Comparison of ENCODE assay signal across 17 cellular contexts in genomic region chr9:84297162-84297821, GRCh38. TPM values are rescaled to one million over a fixed set of nuclear protein-coding genes. Genes with fewer than 3 reads are reported as not detected.
DNase-seq lines count a peak whose midpoint lies in the region; ATAC-seq, FAIRE-seq and TF ChIP-seq lines count a peak whose summit lies in the region.
"Had no signal": no experiment of that assay in that cellular context is flagged by ENCODE, and none has a peak within 500 bp of the region (broad histone marks: within the 10 kb centered on the region; RNA-seq: fewer than 3 reads in every experiment).

No MANE protein-coding gene starts in this region.

- intact Hi-C loops in activated CD4-positive, alpha-beta memory T cell treated with anti-CD3 and anti-CD28 coated beads for 36 hours (cut with micrococcal nuclease), result loop anchor here (5.0 to 10.0 kb wide), 4 partner anchors 340 to 1448 kb away; partner anchors contain the start of genes AGTPBP1 and IDNK

- H3K36me3 Mint-ChIP-seq in activated CD4-positive, alpha-beta memory T cell treated with anti-CD3 and anti-CD28 coated beads for 36 hours, result no peaks in the 10 kb centered on the region
- H3K36me3 Mint-ChIP-seq in activated CD4-positive, alpha-beta memory T cell treated with anti-CD3 and anti-CD28 coated beads, Interleukin-2, amount 10 ng/mL, durations not matched to agents 7 days and 5 days (ENCODE audit: low read depth), result no peaks in the 10 kb centered on the region
- no peaks in the 10 kb centered on the region for H3K36me3 Mint-ChIP-seq in chondrocyte (ENCODE audit: low read depth)

- no peak for ATAC-seq in HG02798 (IDR thresholded peaks at IDR 0.05; ENCODE audit: poor library complexity, unreplicated experiment)
- ATAC-seq: HCT116, PC-3 had no signal

- H3K9me3 Mint-ChIP-seq in activated CD4-positive, alpha-beta memory T cell treated with anti-CD3 and anti-CD28 coated beads for 36 hours, result no peaks in the 10 kb centered on the region
- no peaks in the 10 kb centered on the region for H3K9me3 Mint-ChIP-seq in activated CD4-positive, alpha-beta memory T cell treated with anti-CD3 and anti-CD28 coated beads, Interleukin-2, amount 10 ng/mL, durations not matched to agents 7 days and 5 days
- no peaks in the 10 kb centered on the region for H3K9me3 Mint-ChIP-seq in chondrocyte (ENCODE audit: low read depth)
- H3K9me3 Mint-ChIP-seq: endodermal cell; T-helper 2 cell treated with Interferon-gamma antibody and Interleukin-4, amounts not matched to agents 5 μg/mL and 100 μg/mL, for 36 hours had no signal

- POLR2A ChIA-PET in activated CD4-positive, alpha-beta memory T cell treated with anti-CD3 and anti-CD28 coated beads for 36 hours (lab: Charles Lee), result interaction anchor here (2.1 kb wide), 1 partner anchor 317 kb away, joined by 22 read pairs; the partner anchor contains the start of genes HNRNPK and RMI1
- POLR2A ChIA-PET in activated CD4-positive, alpha-beta memory T cell treated with anti-CD3 and anti-CD28 coated beads, Interleukin-2, amount 10 ng/mL, durations not matched to agents 7 days and 5 days (lab: Charles Lee), result no interaction called here

- CTCF ChIA-PET in activated CD4-positive, alpha-beta memory T cell treated with anti-CD3 and anti-CD28 coated beads for 36 hours (lab: Charles Lee), result interaction anchor here (1.7 to 7.2 kb wide), 4 partner anchors 19 to 317 kb away, joined by 5 to 47 read pairs (median 11); partner anchors contain the start of genes HNRNPK and RMI1
- CTCF ChIA-PET in activated CD4-positive, alpha-beta memory T cell treated with anti-CD3 and anti-CD28 coated beads, Interleukin-2, amount 10 ng/mL, durations not matched to agents 7 days and 5 days (lab: Charles Lee), result interaction anchor here (1.2 kb wide), 1 partner anchor 11 kb away, joined by 3 read pairs; no protein-coding TSS in a partner anchor

- H3K27me3 Mint-ChIP-seq in activated CD4-positive, alpha-beta memory T cell treated with anti-CD3 and anti-CD28 coated beads for 36 hours, result no peaks in the 10 kb centered on the region
- no peaks in the 10 kb centered on the region for H3K27me3 Mint-ChIP-seq in activated CD4-positive, alpha-beta memory T cell treated with anti-CD3 and anti-CD28 coated beads, Interleukin-2, amount 10 ng/mL, durations not matched to agents 7 days and 5 days
- H3K27me3 Mint-ChIP-seq in chondrocyte (ENCODE audit: low read depth), result no peaks in the 10 kb centered on the region

- no peak overlapping the region for H3K4me3 Mint-ChIP-seq in activated CD4-positive, alpha-beta memory T cell treated with anti-CD3 and anti-CD28 coated beads for 36 hours
- H3K4me3 Mint-ChIP-seq in activated CD4-positive, alpha-beta memory T cell treated with anti-CD3 and anti-CD28 coated beads, Interleukin-2, amount 10 ng/mL, durations not matched to agents 7 days and 5 days, result no peak overlapping the region
- H3K4me3 Mint-ChIP-seq in chondrocyte (ENCODE audit: unreplicated experiment), result no peak overlapping the region
- H3K4me3 Mint-ChIP-seq: endodermal cell had no signal

- DNase-seq in activated CD4-positive, alpha-beta memory T cell treated with anti-CD3 and anti-CD28 coated beads for 36 hours, result no peak
- no peak for DNase-seq in activated CD4-positive, alpha-beta memory T cell treated with anti-CD3 and anti-CD28 coated beads, Interleukin-2, amount 10 ng/mL, durations not matched to agents 7 days and 5 days
- DNase-seq in RPMI7951 (ENCODE audit: low read depth) (peak; percentile 10), chondrocyte (ENCODE audit: low spot score) (no peak), skeletal muscle cell (ENCODE audit: low read depth) (peak; percentile 23), frontal cortex (ENCODE audit: low spot score in 2 of 2) (no peak), OCI-M2 (lab: John Stamatoyannopoulos, UW; ENCODE audit: unreplicated experiment) (no peak)
- DNase-seq: endodermal cell, NCI-H345, tibial artery had no signal

- H3K27ac Mint-ChIP-seq in activated CD4-positive, alpha-beta memory T cell treated with anti-CD3 and anti-CD28 coated beads for 36 hours, result peak overlapping the region; percentile 48
- no peak overlapping the region for H3K27ac Mint-ChIP-seq in activated CD4-positive, alpha-beta memory T cell treated with anti-CD3 and anti-CD28 coated beads, Interleukin-2, amount 10 ng/mL, durations not matched to agents 7 days and 5 days
- peak overlapping the region; percentile 79 for H3K27ac Mint-ChIP-seq in chondrocyte (ENCODE audit: unreplicated experiment)
- H3K27ac Mint-ChIP-seq: endodermal cell had no signal

- FAIRE-seq in frontal cortex (lab: Jason Lieb, UNC), result no peak

- H3K4me1 Mint-ChIP-seq in activated CD4-positive, alpha-beta memory T cell treated with anti-CD3 and anti-CD28 coated beads for 36 hours (ENCODE audit: low read depth), result peaks cover 62% of the 10 kb centered on the region
- peaks cover 55% of the 10 kb centered on the region for H3K4me1 Mint-ChIP-seq in activated CD4-positive, alpha-beta memory T cell treated with anti-CD3 and anti-CD28 coated beads, Interleukin-2, amount 10 ng/mL, durations not matched to agents 7 days and 5 days
- H3K4me1 Mint-ChIP-seq in chondrocyte (ENCODE audit: low read depth), result peaks cover 27% of the 10 kb centered on the region

- TF ChIP-seq CTCF in chondrocyte (IDR thresholded peaks at IDR 0.05), result no peak

- no peak overlapping the region for H3K4me3 ChIP-seq in skeletal muscle cell (ENCODE audit: low read depth, low read length)
- H3K4me3 ChIP-seq: ascending aorta, lung, tibial artery had no signal

RNA-seq across cellular contexts. Expression of gene SLC28A3, which starts 43.3 kb away (rescaled TPM):
- under 1 TPM; 0.90 to 0.99 TPM for total RNA-seq in activated CD4-positive, alpha-beta memory T cell treated with anti-CD3 and anti-CD28 coated beads for 36 hours
- total RNA-seq in activated CD4-positive, alpha-beta memory T cell treated with anti-CD3 and anti-CD28 coated beads, Interleukin-2, amount 10 ng/mL, durations not matched to agents 7 days and 5 days, result under 1 TPM; 0.15 to 0.20 TPM
- total RNA-seq in RPMI7951 (2014; rRNA removed; shearing (Covaris generic)), result under 0.01 TPM in 1 of 2 replicates, not detected in the other
- total RNA-seq in chondrocyte, result 0.15 to 0.35 TPM in 2 of 3 replicates, not detected in the other
- total RNA-seq in frontal cortex, result not detected
- total RNA-seq: A673, ascending aorta, PC-3 had no signal

Comparison
In these comparisons a context has a peak if more than half of its experiments do, and no peak if none do; other contexts are left out.
1. DNase-seq: peak in RPMI7951 (single experiment) and skeletal muscle cell (single experiment); none in activated CD4-positive, alpha-beta memory T cell treated with anti-CD3 and anti-CD28 coated beads for 36 hours (single experiment), activated CD4-positive, alpha-beta memory T cell treated with anti-CD3 and anti-CD28 coated beads, Interleukin-2, amount 10 ng/mL, durations not matched to agents 7 days and 5 days (single experiment), chondrocyte (single experiment), frontal cortex (0 of 2) and OCI-M2 (single experiment).